ENCODE assay signal across 8 cellular contexts in genomic region chr4:56042225-56042624, GRCh38.
"Had no signal": no experiment of that assay in that cellular context is flagged by ENCODE, and none has a peak within 500 bp of the region (broad histone marks: within the 10 kb centered on the region; RNA-seq: fewer than 3 reads in every experiment).

No MANE protein-coding gene starts in this region.

- DNase-seq: GM23248, GOT3, H7, KG1 had no signal

- H3K4me1 ChIP-seq: HAP-1 had no signal

- H3K36me3 ChIP-seq: HAP-1 had no signal

- H3K27ac ChIP-seq: GM23248 had no signal

- FAIRE-seq: HTR-8/SVneo had no signal

- H2AFZ ChIP-seq: GM23248 had no signal

- H3K4me3 ChIP-seq: GM23248, HAP-1 had no signal

- H3K36me3 Mint-ChIP-seq: IgD-negative memory B cell had no signal

- H3K9me3 ChIP-seq: HAP-1 had no signal

- ATAC-seq: HCT116 had no signal

- H3K9ac ChIP-seq: GM23248 had no signal
